In genomic region chr13:24142886-24143285, GRCh38 we compare ENCODE assay signal across 25 cellular contexts.
"Had no signal": no experiment of that assay in that cellular context is flagged by ENCODE, and none has a peak within 500 bp of the region (broad histone marks: within the 10 kb centered on the region; RNA-seq: fewer than 3 reads in every experiment).

No MANE protein-coding gene starts in this region.

- H3K27ac ChIP-seq: breast epithelium, left lung, lower lobe of right lung, right lobe of liver, thoracic aorta, uterus had no signal

- H3K9me3 Mint-ChIP-seq: activated CD4-positive, alpha-beta memory T cell treated with anti-CD3 and anti-CD28 coated beads, Interleukin-2, amount 10 ng/mL, durations not matched to agents 7 days and 5 days; activated CD4-positive, alpha-beta T cell treated with anti-CD3 and anti-CD28 coated beads, Interleukin-2, amount 10 ng/mL, durations not matched to agents 7 days and 5 days; activated T-cell treated with anti-CD3 and anti-CD28 coated beads, Interleukin-2, amount 50 U/mL, for 4 hours; activated T-helper 17 cell treated with anti-CD3 and anti-CD28 coated beads, Interleukin-2, amount 50 U/mL, for 72 hours; natural killer cell; stimulated activated effector memory CD8-positive, alpha-beta T cell treated with anti-CD3 and anti-CD28 coated beads, Interleukin-12 subunit alpha, Interleukin-12 subunit beta, amount 100 ng/mL, for 72 hours; stimulated activated naive CD8-positive, alpha-beta T cell treated with anti-CD3 and anti-CD28 coated beads, Interleukin-15, Interleukin-2, amounts not matched to agents 100 ng/mL and 50 ng/mL, for 24 hours; WTC11 had no signal

- DNase-seq: activated CD4-positive, alpha-beta memory T cell treated with anti-CD3 and anti-CD28 coated beads, Interleukin-2, amount 10 ng/mL, durations not matched to agents 7 days and 5 days; activated CD4-positive, alpha-beta T cell treated with anti-CD3 and anti-CD28 coated beads for 1 hour; activated CD4-positive, alpha-beta T cell treated with anti-CD3 and anti-CD28 coated beads, Interleukin-2, amount 10 ng/mL, durations not matched to agents 7 days and 5 days; activated gamma-delta T cell treated with Interleukin-2 at 50 U/mL for 16 hours; activated naive CD4-positive, alpha-beta T cell treated with anti-CD3 and anti-CD28 coated beads, Interleukin-2, amount 50 U/mL, for 16 hours; activated T-cell treated with anti-CD3 and anti-CD28 coated beads, Interleukin-2, amount 50 U/mL, for 4 hours; amniotic stem cell; central memory CD4-positive, alpha-beta T cell; effector CD4-positive, alpha-beta T cell; glutamatergic neuron; left lung; lower lobe of right lung; mesendoderm; natural killer cell; right lobe of liver; stimulated activated CD4-positive, alpha-beta T cell treated with anti-CD3 and anti-CD28 coated beads, Interleukin-4, amount 100 ng/mL, for 24 hours; T-helper 2 cell; uterus had no signal

- H3K4me1 Mint-ChIP-seq: activated CD4-positive, alpha-beta T cell treated with anti-CD3 and anti-CD28 coated beads, Interleukin-2, amount 10 ng/mL, durations not matched to agents 7 days and 5 days; activated T-helper 17 cell treated with anti-CD3 and anti-CD28 coated beads, Interleukin-2, amount 50 U/mL, for 72 hours; natural killer cell had no signal

- H3K36me3 Mint-ChIP-seq: natural killer cell; stimulated activated effector memory CD8-positive, alpha-beta T cell treated with anti-CD3 and anti-CD28 coated beads, Interleukin-12 subunit alpha, Interleukin-12 subunit beta, amount 100 ng/mL, for 72 hours; type B pancreatic cell; WTC11 had no signal

- H3K27ac Mint-ChIP-seq: activated CD4-positive, alpha-beta memory T cell treated with anti-CD3 and anti-CD28 coated beads, Interleukin-2, amount 10 ng/mL, durations not matched to agents 7 days and 5 days; activated CD4-positive, alpha-beta T cell treated with anti-CD3 and anti-CD28 coated beads, Interleukin-2, amount 10 ng/mL, durations not matched to agents 7 days and 5 days; activated T-helper 17 cell treated with anti-CD3 and anti-CD28 coated beads, Interleukin-2, amount 50 U/mL, for 72 hours; natural killer cell; stimulated activated effector memory CD8-positive, alpha-beta T cell treated with anti-CD3 and anti-CD28 coated beads, Interleukin-12 subunit alpha, Interleukin-12 subunit beta, amount 100 ng/mL, for 72 hours; stimulated activated naive CD8-positive, alpha-beta T cell treated with anti-CD3 and anti-CD28 coated beads, Interleukin-15, Interleukin-2, amounts not matched to agents 100 ng/mL and 50 ng/mL, for 24 hours; type B pancreatic cell; WTC11 had no signal

- H3K36me3 ChIP-seq: breast epithelium, left lung, lower lobe of right lung, right lobe of liver, thoracic aorta, uterus had no signal

- H3K27me3 ChIP-seq: breast epithelium, left lung, right lobe of liver, uterus had no signal

- H3K4me3 ChIP-seq: breast epithelium, left lung, lower lobe of right lung, right lobe of liver, thoracic aorta, uterus had no signal

- H3K4me3 Mint-ChIP-seq: activated CD4-positive, alpha-beta memory T cell treated with anti-CD3 and anti-CD28 coated beads, Interleukin-2, amount 10 ng/mL, durations not matched to agents 7 days and 5 days; activated CD4-positive, alpha-beta T cell treated with anti-CD3 and anti-CD28 coated beads, Interleukin-2, amount 10 ng/mL, durations not matched to agents 7 days and 5 days; activated T-cell treated with anti-CD3 and anti-CD28 coated beads, Interleukin-2, amount 50 U/mL, for 4 hours; activated T-helper 17 cell treated with anti-CD3 and anti-CD28 coated beads, Interleukin-2, amount 50 U/mL, for 72 hours; natural killer cell; stimulated activated effector memory CD8-positive, alpha-beta T cell treated with anti-CD3 and anti-CD28 coated beads, Interleukin-12 subunit alpha, Interleukin-12 subunit beta, amount 100 ng/mL, for 72 hours; stimulated activated naive CD8-positive, alpha-beta T cell treated with anti-CD3 and anti-CD28 coated beads, Interleukin-15, Interleukin-2, amounts not matched to agents 100 ng/mL and 50 ng/mL, for 24 hours; type B pancreatic cell; WTC11 had no signal
